ENCODE assay signal across 26 cellular contexts in the genomic region with DNA sequence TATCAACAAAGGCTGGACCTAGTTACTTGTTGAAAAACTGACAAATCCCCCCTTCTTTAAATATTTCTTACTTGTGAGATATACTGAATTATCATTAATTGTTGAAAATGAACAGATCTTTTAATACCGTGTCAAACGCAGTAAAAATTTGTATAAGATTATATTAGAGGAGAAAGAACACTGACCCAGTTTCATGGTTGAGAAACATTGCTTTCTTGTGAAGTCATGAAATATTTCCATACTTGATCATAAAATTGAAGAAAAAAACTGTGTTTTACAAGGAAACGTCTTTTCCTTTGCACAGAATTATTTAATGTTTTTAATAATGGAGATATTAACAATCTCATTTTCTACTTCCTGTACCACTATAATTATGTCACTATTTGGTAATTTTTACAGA.
"Had no signal": no experiment of that assay in that cellular context is flagged by ENCODE, and none has a peak within 500 bp of the region (broad histone marks: within the 10 kb centered on the region; RNA-seq: fewer than 3 reads in every experiment).

No MANE protein-coding gene starts in this region.

- H3K4me3 ChIP-seq: esophagus squamous epithelium, thoracic aorta, uterus had no signal

- H3K9ac ChIP-seq: parathyroid adenoma had no signal

- H3K9me3 Mint-ChIP-seq: activated naive CD8-positive, alpha-beta T cell treated with anti-CD3 and anti-CD28 coated beads for 36 hours; mesothelial cell of epicardium; naive thymus-derived CD4-positive, alpha-beta T cell; stimulated activated effector memory CD8-positive, alpha-beta T cell treated with anti-CD3 and anti-CD28 coated beads, Interleukin-12 subunit alpha, Interleukin-12 subunit beta, amount 100 ng/mL, for 72 hours; stimulated activated naive CD8-positive, alpha-beta T cell treated with anti-CD3 and anti-CD28 coated beads, Interleukin-15, Interleukin-2, amounts not matched to agents 100 ng/mL and 50 ng/mL, for 24 hours; T-cell; T-helper 2 cell treated with Interferon-gamma antibody and Interleukin-4, amounts not matched to agents 5 μg/mL and 100 μg/mL, for 36 hours; type B pancreatic cell had no signal

- H2AFZ ChIP-seq: parathyroid adenoma had no signal

- H3K27me3 ChIP-seq: esophagus squamous epithelium, uterus had no signal

- H3K27ac ChIP-seq: epithelial cell of prostate, esophagus squamous epithelium, parathyroid adenoma, thoracic aorta, uterus had no signal

- H3K4me3 Mint-ChIP-seq: activated naive CD8-positive, alpha-beta T cell treated with anti-CD3 and anti-CD28 coated beads for 36 hours; mesothelial cell of epicardium; naive thymus-derived CD4-positive, alpha-beta T cell; stimulated activated effector memory CD8-positive, alpha-beta T cell treated with anti-CD3 and anti-CD28 coated beads, Interleukin-12 subunit alpha, Interleukin-12 subunit beta, amount 100 ng/mL, for 72 hours; stimulated activated naive CD8-positive, alpha-beta T cell treated with anti-CD3 and anti-CD28 coated beads, Interleukin-15, Interleukin-2, amounts not matched to agents 100 ng/mL and 50 ng/mL, for 24 hours; T-cell; T-helper 2 cell treated with Interferon-gamma antibody and Interleukin-4, amounts not matched to agents 5 μg/mL and 100 μg/mL, for 36 hours; type B pancreatic cell had no signal

- DNase-seq: activated CD4-positive, alpha-beta T cell treated with anti-CD3 and anti-CD28 coated beads for 4 hours; activated CD4-positive, alpha-beta T cell treated with anti-CD3 and anti-CD28 coated beads, Interleukin-2, amount 50 U/mL, for 4 hours; activated CD4-positive, CD25-positive, alpha-beta regulatory T cell; activated effector memory CD4-positive, alpha-beta T cell treated with Interleukin-2 at 50 U/mL for 16 hours; activated naive CD4-positive, alpha-beta T cell treated with Interleukin-2 at 50 U/mL for 16 hours; activated naive CD8-positive, alpha-beta T cell treated with anti-CD3 and anti-CD28 coated beads for 36 hours; activated T-cell treated with anti-CD3 and anti-CD28 coated beads for 4 hours; amniotic stem cell; caudate nucleus; effector CD4-positive, alpha-beta T cell; esophagus squamous epithelium; head of caudate nucleus; hippocampal formation; naive thymus-derived CD4-positive, alpha-beta T cell; right cardiac atrium; stimulated activated CD4-positive, alpha-beta T cell treated with anti-CD3 and anti-CD28 coated beads, Interleukin-4, amount 100 ng/mL, for 24 hours; T-cell; uterus had no signal

- H3K27me3 Mint-ChIP-seq: type B pancreatic cell had no signal

- H3K4me1 ChIP-seq: esophagus squamous epithelium, parathyroid adenoma, uterus had no signal

- H3K36me3 ChIP-seq: thoracic aorta, uterus had no signal

- H3K9me3 ChIP-seq: esophagus squamous epithelium, thoracic aorta, uterus had no signal

- H3K27ac Mint-ChIP-seq: activated naive CD8-positive, alpha-beta T cell treated with anti-CD3 and anti-CD28 coated beads for 36 hours; naive thymus-derived CD4-positive, alpha-beta T cell; stimulated activated effector memory CD8-positive, alpha-beta T cell treated with anti-CD3 and anti-CD28 coated beads, Interleukin-12 subunit alpha, Interleukin-12 subunit beta, amount 100 ng/mL, for 72 hours; stimulated activated naive CD8-positive, alpha-beta T cell treated with anti-CD3 and anti-CD28 coated beads, Interleukin-15, Interleukin-2, amounts not matched to agents 100 ng/mL and 50 ng/mL, for 24 hours; T-cell; T-helper 2 cell treated with Interferon-gamma antibody and Interleukin-4, amounts not matched to agents 5 μg/mL and 100 μg/mL, for 36 hours; type B pancreatic cell had no signal

- H3K36me3 Mint-ChIP-seq: activated naive CD8-positive, alpha-beta T cell treated with anti-CD3 and anti-CD28 coated beads for 36 hours; stimulated activated effector memory CD8-positive, alpha-beta T cell treated with anti-CD3 and anti-CD28 coated beads, Interleukin-12 subunit alpha, Interleukin-12 subunit beta, amount 100 ng/mL, for 72 hours; T-cell had no signal

- H3K79me2 ChIP-seq: parathyroid adenoma had no signal

- H3K4me1 Mint-ChIP-seq: T-cell had no signal
